In genomic region chr6:154213782-154214181, GRCh38 we compare ENCODE assay signal across 30 cellular contexts.
"Had no signal": no experiment of that assay in that cellular context is flagged by ENCODE, and none has a peak within 500 bp of the region (broad histone marks: within the 10 kb centered on the region; RNA-seq: fewer than 3 reads in every experiment).

No MANE protein-coding gene starts in this region.

- H3K27me3 Mint-ChIP-seq: naive thymus-derived CD8-positive, alpha-beta T cell; stimulated activated memory B cell treated with anti-CD40 and anti-IgM and Interleukin-4, amounts not matched to agents 10 μg/mL and 1 μg/mL and 100 μg/mL, for 72 hours; stimulated activated naive CD8-positive, alpha-beta T cell treated with anti-CD3 and anti-CD28 coated beads, Interleukin-15, amount 100 ng/mL, for 72 hours had no signal

- H3K36me3 Mint-ChIP-seq: stimulated activated memory B cell treated with anti-CD40 and anti-IgM and Interleukin-4, amounts not matched to agents 10 μg/mL and 1 μg/mL and 100 μg/mL, for 72 hours had no signal

- H3K9me3 Mint-ChIP-seq: naive thymus-derived CD8-positive, alpha-beta T cell; nephron; neural crest cell; stimulated activated memory B cell treated with anti-CD40 and anti-IgM and Interleukin-4, amounts not matched to agents 10 μg/mL and 1 μg/mL and 100 μg/mL, for 72 hours; stimulated activated naive CD8-positive, alpha-beta T cell treated with anti-CD3 and anti-CD28 coated beads, Interleukin-15, amount 100 ng/mL, for 72 hours had no signal

- H3K27ac ChIP-seq: left lung, lower lobe of right lung, pancreas, prostate gland, spleen, testis, thyroid gland, transverse colon, upper lobe of right lung had no signal

- H3K9me3 ChIP-seq: left lung, lower lobe of right lung, pancreas, prostate gland, spleen, testis, thyroid gland, transverse colon, upper lobe of right lung had no signal

- H3K36me3 ChIP-seq: lower lobe of right lung, prostate gland, transverse colon, upper lobe of right lung had no signal

- DNase-seq: hypothalamus; immature natural killer cell; kidney; left colon; left lung; lower lobe of right lung; mammary epithelial cell; mesenchymal stem cell; naive thymus-derived CD8-positive, alpha-beta T cell; nucleus accumbens; pancreas; retina; right cardiac atrium; small intestine; spleen; stimulated activated CD4-positive, alpha-beta T cell treated with anti-CD3 and anti-CD28 coated beads, Interleukin-2, amount 100 ng/mL, for 48 hours; stimulated activated CD4-positive, alpha-beta T cell treated with anti-CD3 and anti-CD28 coated beads, Interleukin-4, amount 100 ng/mL, for 4 hours; stimulated activated CD8-positive, alpha-beta memory T cell treated with anti-CD3 and anti-CD28 coated beads, Interleukin-4, amount 100 ng/mL, for 48 hours; stimulated activated naive CD4-positive, alpha-beta T cell treated with Interleukin-2 at 50 U/mL for 16 hours; stimulated activated naive CD8-positive, alpha-beta T cell treated with anti-CD3 and anti-CD28 coated beads, Interleukin-15, amount 100 ng/mL, for 72 hours; substantia nigra; testis; thyroid gland; transverse colon; upper lobe of right lung had no signal

- ATAC-seq: left colon; left lung; lower lobe of right lung; naive thymus-derived CD8-positive, alpha-beta T cell; pancreas; right cardiac atrium; sciatic nerve; stimulated activated memory B cell treated with anti-CD40 and anti-IgM and Interleukin-4, amounts not matched to agents 10 μg/mL and 1 μg/mL and 100 μg/mL, for 72 hours; stimulated activated naive CD8-positive, alpha-beta T cell treated with anti-CD3 and anti-CD28 coated beads, Interleukin-15, amount 100 ng/mL, for 72 hours; upper lobe of right lung had no signal

- H3K4me1 ChIP-seq: left lung, lower lobe of right lung, pancreas, prostate gland, testis, transverse colon, upper lobe of right lung had no signal

- H3K4me3 Mint-ChIP-seq: immature natural killer cell; naive thymus-derived CD8-positive, alpha-beta T cell; nephron; neural crest cell; stimulated activated memory B cell treated with anti-CD40 and anti-IgM and Interleukin-4, amounts not matched to agents 10 μg/mL and 1 μg/mL and 100 μg/mL, for 72 hours; stimulated activated naive CD8-positive, alpha-beta T cell treated with anti-CD3 and anti-CD28 coated beads, Interleukin-15, amount 100 ng/mL, for 72 hours had no signal

- H3K27ac Mint-ChIP-seq: nephron; stimulated activated memory B cell treated with anti-CD40 and anti-IgM and Interleukin-4, amounts not matched to agents 10 μg/mL and 1 μg/mL and 100 μg/mL, for 72 hours had no signal

- H3K27me3 ChIP-seq: left lung, pancreas, spleen, testis, thyroid gland, transverse colon, upper lobe of right lung had no signal

- H3K4me3 ChIP-seq: left lung, lower lobe of right lung, pancreas, prostate gland, spleen, testis, thyroid gland, transverse colon, upper lobe of right lung had no signal

- H3K4me1 Mint-ChIP-seq: stimulated activated memory B cell treated with anti-CD40 and anti-IgM and Interleukin-4, amounts not matched to agents 10 μg/mL and 1 μg/mL and 100 μg/mL, for 72 hours had no signal
